Comparison of ENCODE assay signal across 1 cellular context in the genomic region with DNA sequence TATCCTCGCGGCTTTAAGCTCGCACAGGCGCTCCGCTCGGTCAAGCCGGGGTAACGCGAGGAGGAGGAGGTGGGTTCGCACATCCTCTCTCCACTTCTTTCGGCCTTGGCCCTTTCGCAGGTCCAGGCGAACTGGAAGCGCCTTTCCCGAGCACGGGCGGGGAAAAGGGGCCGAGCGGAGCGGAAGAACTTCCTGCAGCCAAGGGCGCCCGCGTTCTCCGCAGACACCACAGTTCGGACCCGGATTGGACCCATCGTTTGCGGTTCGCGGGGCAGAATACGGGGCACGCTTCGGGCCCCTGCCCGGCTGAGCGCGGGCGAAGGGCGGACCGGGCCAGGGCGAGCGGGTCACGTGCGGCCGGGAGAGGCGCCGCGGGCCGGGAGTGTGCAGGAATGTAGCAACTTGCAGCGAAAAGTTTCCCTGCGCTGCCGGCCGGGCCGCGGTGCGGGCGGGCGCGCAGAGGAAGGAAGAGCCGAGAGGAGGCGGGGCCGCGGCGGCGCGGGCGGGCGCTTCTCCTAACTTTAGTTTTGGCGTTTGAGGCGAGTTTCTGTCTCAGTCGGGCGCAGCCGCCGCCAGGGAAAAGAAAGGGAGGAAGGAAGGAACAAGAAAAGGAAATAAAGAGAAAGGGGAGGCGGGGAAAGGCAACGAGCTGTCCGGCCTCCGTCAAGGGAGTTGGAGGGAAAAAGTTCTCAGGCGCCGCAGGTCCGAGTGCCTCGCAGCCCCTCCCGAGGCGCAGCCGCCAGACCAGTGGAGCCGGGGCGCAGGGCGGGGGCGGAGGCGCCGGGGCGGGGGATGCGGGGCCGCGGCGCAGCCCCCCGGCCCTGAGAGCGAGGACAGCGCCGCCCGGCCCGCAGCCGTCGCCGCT.
TF ChIP-seq lines count a peak whose summit lies in the region.

TSS of gene YAP1 (plus strand) at position 552 of the 865 bp plus-strand sequence. CDS start 402 bp downstream, outside the sequence.

TF ChIP-seq in HepG2, 621 proteins besides CTCF, POLR2A, EP300 and RAD21 (continued from another document and continues in another):
- TF ChIP-seq GMEB1 (CRISPR knock-in tag; IDR thresholded peaks at IDR 0.05; ENCODE audit: borderline replicate concordance) (no peak; the same call in none of the 2 replicates), SIN3B (IDR thresholded peaks at IDR 0.05; ENCODE audit: low read length) (no peak), ZNF572 (CRISPR knock-in tag; IDR thresholded peaks at IDR 0.05) (no peak), ZBTB3 (CRISPR knock-in tag; IDR thresholded peaks at IDR 0.05; ENCODE audit: borderline replicate concordance, low read depth) (no peak), ZNF264 (CRISPR knock-in tag; IDR thresholded peaks at IDR 0.05) (no peak), SMC3 (IDR thresholded peaks at IDR 0.05; ENCODE audit: low read length) (no peak), ZNF605 (CRISPR knock-in tag; IDR thresholded peaks at IDR 0.05) (no peak), HOXA3 (CRISPR knock-in tag; IDR thresholded peaks at IDR 0.05) (peak; percentile 83), HNF1B (CRISPR knock-in tag; IDR thresholded peaks at IDR 0.05) (peak; percentile 52; the same call in 1 of the 2 replicates), PAWR (CRISPR knock-in tag; IDR thresholded peaks at IDR 0.05; ENCODE audit: borderline replicate concordance) (no peak), NR1H2 (CRISPR knock-in tag; IDR thresholded peaks at IDR 0.05; ENCODE audit: borderline replicate concordance, low read depth) (no peak), ZNF788 (CRISPR knock-in tag; IDR thresholded peaks at IDR 0.05; ENCODE audit: borderline replicate concordance) (peak; percentile 53; the same call in 1 of the 2 replicates), GZF1 (CRISPR knock-in tag; IDR thresholded peaks at IDR 0.05) (no peak; the same call in 1 of the 2 replicates), GMEB2 (CRISPR knock-in tag; IDR thresholded peaks at IDR 0.05; ENCODE audit: low read depth) (no peak), SAP130 (CRISPR knock-in tag; IDR thresholded peaks at IDR 0.05; ENCODE audit: low read depth) (peak; percentile 91), KLF9 (CRISPR knock-in tag; IDR thresholded peaks at IDR 0.05; ENCODE audit: low read depth) (no peak), NFYB (CRISPR knock-in tag; IDR thresholded peaks at IDR 0.05) (no peak), ZNF296 (CRISPR knock-in tag; conservative IDR thresholded peaks at IDR 0.05) (no peak), ZBTB42 (CRISPR knock-in tag; IDR thresholded peaks at IDR 0.05) (no peak), ZNF337 (CRISPR knock-in tag; IDR thresholded peaks at IDR 0.05; ENCODE audit: borderline replicate concordance, low read depth) (0 out of 2 replicates have a peak, but pooled peaks have one; percentile 69), ZNF282 (IDR thresholded peaks at IDR 0.05; ENCODE audit: partially characterized antibody) (no peak), HMGXB4 (CRISPR knock-in tag; IDR thresholded peaks at IDR 0.05; ENCODE audit: borderline replicate concordance in 1 of 2, low read depth in 1 of 2) (peak; percentile 86 to 91; a peak in 3 of 4 replicates), KDM5B (CRISPR knock-in tag; IDR thresholded peaks at IDR 0.05; ENCODE audit: borderline replicate concordance) (peak; percentile 96), ZNF234 (CRISPR knock-in tag; conservative IDR thresholded peaks at IDR 0.05) (no peak; the same call in 1 of the 2 replicates), ZSCAN12 (CRISPR knock-in tag; IDR thresholded peaks at IDR 0.05) (peak; percentile 73; the same call in 1 of the 2 replicates), ZNF230 (CRISPR knock-in tag; IDR thresholded peaks at IDR 0.05) (no peak; the same call in 1 of the 2 replicates), KAT2B (IDR thresholded peaks at IDR 0.05; ENCODE audit: borderline replicate concordance, low read depth, low read length) (no peak), ZXDC (CRISPR knock-in tag; IDR thresholded peaks at IDR 0.05) (peak; percentile 57; the same call in 1 of the 2 replicates), ZFP36L1 (CRISPR knock-in tag; IDR thresholded peaks at IDR 0.05) (peak; percentile 29; the same call in 1 of the 2 replicates), SP5 (CRISPR knock-in tag; IDR thresholded peaks at IDR 0.05; ENCODE audit: borderline replicate concordance, low read depth) (peak; percentile 75), ZSCAN31 (CRISPR knock-in tag; IDR thresholded peaks at IDR 0.05; ENCODE audit: low read depth) (peak; percentile 88)
- TF ChIP-seq, protein P1, sequence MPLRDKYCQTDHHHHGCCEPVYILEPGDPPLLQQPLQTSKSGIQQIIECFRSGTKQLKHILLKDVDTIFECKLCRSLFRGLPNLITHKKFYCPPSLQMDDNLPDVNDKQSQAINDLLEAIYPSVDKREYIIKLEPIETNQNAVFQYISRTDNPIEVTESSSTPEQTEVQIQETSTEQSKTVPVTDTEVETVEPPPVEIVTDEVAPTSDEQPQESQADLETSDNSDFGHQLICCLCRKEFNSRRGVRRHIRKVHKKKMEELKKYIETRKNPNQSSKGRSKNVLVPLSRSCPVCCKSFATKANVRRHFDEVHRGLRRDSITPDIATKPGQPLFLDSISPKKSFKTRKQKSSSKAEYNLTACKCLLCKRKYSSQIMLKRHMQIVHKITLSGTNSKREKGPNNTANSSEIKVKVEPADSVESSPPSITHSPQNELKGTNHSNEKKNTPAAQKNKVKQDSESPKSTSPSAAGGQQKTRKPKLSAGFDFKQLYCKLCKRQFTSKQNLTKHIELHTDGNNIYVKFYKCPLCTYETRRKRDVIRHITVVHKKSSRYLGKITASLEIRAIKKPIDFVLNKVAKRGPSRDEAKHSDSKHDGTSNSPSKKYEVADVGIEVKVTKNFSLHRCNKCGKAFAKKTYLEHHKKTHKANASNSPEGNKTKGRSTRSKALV (CRISPR knock-in tag; IDR thresholded peaks at IDR 0.05) = peak; percentile 62; the same call in 1 of the 2 replicates
- TF ChIP-seq, protein P2, sequence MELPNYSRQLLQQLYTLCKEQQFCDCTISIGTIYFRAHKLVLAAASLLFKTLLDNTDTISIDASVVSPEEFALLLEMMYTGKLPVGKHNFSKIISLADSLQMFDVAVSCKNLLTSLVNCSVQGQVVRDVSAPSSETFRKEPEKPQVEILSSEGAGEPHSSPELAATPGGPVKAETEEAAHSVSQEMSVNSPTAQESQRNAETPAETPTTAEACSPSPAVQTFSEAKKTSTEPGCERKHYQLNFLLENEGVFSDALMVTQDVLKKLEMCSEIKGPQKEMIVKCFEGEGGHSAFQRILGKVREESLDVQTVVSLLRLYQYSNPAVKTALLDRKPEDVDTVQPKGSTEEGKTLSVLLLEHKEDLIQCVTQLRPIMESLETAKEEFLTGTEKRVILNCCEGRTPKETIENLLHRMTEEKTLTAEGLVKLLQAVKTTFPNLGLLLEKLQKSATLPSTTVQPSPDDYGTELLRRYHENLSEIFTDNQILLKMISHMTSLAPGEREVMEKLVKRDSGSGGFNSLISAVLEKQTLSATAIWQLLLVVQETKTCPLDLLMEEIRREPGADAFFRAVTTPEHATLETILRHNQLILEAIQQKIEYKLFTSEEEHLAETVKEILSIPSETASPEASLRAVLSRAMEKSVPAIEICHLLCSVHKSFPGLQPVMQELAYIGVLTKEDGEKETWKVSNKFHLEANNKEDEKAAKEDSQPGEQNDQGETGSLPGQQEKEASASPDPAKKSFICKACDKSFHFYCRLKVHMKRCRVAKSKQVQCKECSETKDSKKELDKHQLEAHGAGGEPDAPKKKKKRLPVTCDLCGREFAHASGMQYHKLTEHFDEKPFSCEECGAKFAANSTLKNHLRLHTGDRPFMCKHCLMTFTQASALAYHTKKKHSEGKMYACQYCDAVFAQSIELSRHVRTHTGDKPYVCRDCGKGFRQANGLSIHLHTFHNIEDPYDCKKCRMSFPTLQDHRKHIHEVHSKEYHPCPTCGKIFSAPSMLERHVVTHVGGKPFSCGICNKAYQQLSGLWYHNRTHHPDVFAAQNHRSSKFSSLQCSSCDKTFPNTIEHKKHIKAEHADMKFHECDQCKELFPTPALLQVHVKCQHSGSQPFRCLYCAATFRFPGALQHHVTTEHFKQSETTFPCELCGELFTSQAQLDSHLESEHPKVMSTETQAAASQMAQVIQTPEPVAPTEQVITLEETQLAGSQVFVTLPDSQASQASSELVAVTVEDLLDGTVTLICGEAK (IDR thresholded peaks at IDR 0.05) = no peak
- TF ChIP-seq, protein P2 (CRISPR knock-in tag; IDR thresholded peaks at IDR 0.05) = peak; percentile 85
